8 cellular contexts compared by ENCODE assay signal in the genomic region with DNA sequence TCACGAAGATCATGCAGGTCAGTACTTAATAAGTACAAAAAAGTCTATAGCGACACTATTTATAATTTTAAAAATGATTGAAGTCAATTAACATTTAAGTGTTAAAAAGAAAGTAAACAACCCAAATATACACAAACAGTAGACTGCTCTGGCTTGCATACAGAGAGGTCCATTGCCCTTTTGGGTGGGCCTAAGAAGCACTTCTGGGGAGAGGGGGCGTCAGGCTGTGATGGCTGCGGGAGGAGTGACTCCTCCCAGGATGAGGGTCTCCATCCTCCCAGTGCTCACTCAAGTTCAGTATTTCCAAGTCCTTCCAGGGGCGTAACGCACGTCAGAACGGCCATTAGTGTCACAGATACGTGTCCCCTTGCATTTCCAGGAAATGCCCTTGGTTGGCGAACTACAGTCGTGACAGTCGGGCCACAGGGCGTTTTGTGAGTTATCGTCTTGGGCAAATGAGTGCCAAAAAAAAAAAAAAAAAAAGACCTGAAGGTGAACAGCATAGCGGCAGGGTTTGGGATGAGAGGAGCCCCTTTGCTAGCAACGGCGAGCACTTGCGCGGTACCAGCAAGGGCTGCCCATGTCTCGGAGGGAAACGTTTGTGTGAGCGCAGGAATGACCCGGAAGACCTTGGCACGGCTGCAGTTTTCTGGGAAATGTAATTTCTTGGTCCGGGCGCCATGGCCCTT. TPM values are rescaled to one million over a fixed set of nuclear protein-coding genes. Genes with fewer than 3 reads are reported as not detected.
DNase-seq lines count a peak whose midpoint lies in the region; ATAC-seq and TF ChIP-seq lines count a peak whose summit lies in the region.

A gene with protein sequence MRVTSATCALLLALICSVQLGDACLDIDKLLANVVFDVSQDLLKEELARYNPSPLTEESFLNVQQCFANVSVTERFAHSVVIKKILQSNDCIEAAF (minus strand): TSS at position 463 of the 689 bp plus-strand sequence. CDS start 82,596 bp downstream, outside the sequence.

- H3K27me3 ChIP-seq in neuron (ENCODE audit: insufficient read depth, low read length): no peaks in the 10 kb centered on the region

- peak within 1 kb of the TSS; percentile 99 for H3K27ac Mint-ChIP-seq in Calu3 (ENCODE audit: unreplicated experiment)

- no peak for DNase-seq in Calu3
- DNase-seq in NCI-H69 (lab: John Stamatoyannopoulos, UW): peak; percentile 95
- DNase-seq in activated CD8-positive, alpha-beta memory T cell treated with anti-CD3 and anti-CD28 coated beads, Interleukin-2, amount 50 U/mL, for 4 hours: peak; percentile 75
- DNase-seq in fibroblast of villous mesenchyme (ENCODE audit: low read depth): no peak
- DNase-seq in NAMALWA (ENCODE audit: low spot score): no peak

- peaks cover 17% of the 10 kb centered on the region for H3K9me3 Mint-ChIP-seq in Calu3 (ENCODE audit: low read depth, unreplicated experiment)

- no peaks in the 10 kb centered on the region for H3K27me3 Mint-ChIP-seq in Calu3 (ENCODE audit: unreplicated experiment)

- H3K4me1 Mint-ChIP-seq in Calu3 (ENCODE audit: low read depth, unreplicated experiment): peaks cover 7% of the 10 kb centered on the region

- intact Hi-C loops in Calu3 (cut with micrococcal nuclease; ENCODE audit: unreplicated experiment): no loop called here

- H2AFZ ChIP-seq in neuron (ENCODE audit: low read depth, low read length): peak within 1 kb of the TSS; percentile 71

- ATAC-seq in GM19452 (IDR thresholded peaks at IDR 0.05; ENCODE audit: unreplicated experiment): peak; percentile 51
- peak; percentile 41 for ATAC-seq in HG03520 (IDR thresholded peaks at IDR 0.05; ENCODE audit: unreplicated experiment)

- peaks cover 13% of the 10 kb centered on the region for H3K4me1 ChIP-seq in neuron (ENCODE audit: insufficient read depth, low read length)

- TSS peak; percentile 52 for BruUV-seq in Calu3 (replicated peaks; lab: Mats Ljungman, UMichigan)

- H3K4me3 ChIP-seq in fibroblast of villous mesenchyme (ENCODE audit: low read depth, low read length): peak within 1 kb of the TSS; percentile 76
- H3K4me3 ChIP-seq in neuron (ENCODE audit: low read length): peak within 1 kb of the TSS; percentile 70

- H3K36me3 ChIP-seq in neuron (ENCODE audit: insufficient read depth, low read length): peaks cover 26% of the 10 kb centered on the region

- no peak for TF ChIP-seq CTCF in Calu3 (IDR thresholded peaks at IDR 0.05; ENCODE audit: unreplicated experiment)
- no peak for TF ChIP-seq CTCF in fibroblast of villous mesenchyme (IDR thresholded peaks at IDR 0.05; ENCODE audit: insufficient read depth, low read depth, low read length)

- CTCF ChIA-PET in Calu3 (lab: Charles Lee): interaction anchor here (0.6 kb wide), 1 partner anchor 263 kb away, joined by 5 read pairs; no protein-coding TSS in a partner anchor

- peaks cover 23% of the 10 kb centered on the region for H3K9me3 ChIP-seq in neuron (ENCODE audit: low read length)

- peak within 1 kb of the TSS; percentile 90 for H3K4me3 Mint-ChIP-seq in Calu3 (ENCODE audit: low read depth, unreplicated experiment)

- H3K36me3 Mint-ChIP-seq in Calu3 (ENCODE audit: insufficient read depth, unreplicated experiment): peaks cover 38% of the 10 kb centered on the region

RNA-seq across cellular contexts. Expression of the gene that starts here (rescaled TPM):
- total RNA-seq in Calu3 (2022): 0.39 and 0.40 TPM in 2 replicates
- under 0.01 TPM in 2 replicates for total RNA-seq in fibroblast of villous mesenchyme

Comparison
In these comparisons a context has a peak if more than half of its experiments do, and no peak if none do; other contexts are left out.
1. DNase-seq: peak in NCI-H69 (single experiment) and activated CD8-positive, alpha-beta memory T cell treated with anti-CD3 and anti-CD28 coated beads, Interleukin-2, amount 50 U/mL, for 4 hours (single experiment); none in Calu3 (single experiment), fibroblast of villous mesenchyme (single experiment) and NAMALWA (single experiment).